10 cellular contexts compared by ENCODE assay signal in the genomic region with DNA sequence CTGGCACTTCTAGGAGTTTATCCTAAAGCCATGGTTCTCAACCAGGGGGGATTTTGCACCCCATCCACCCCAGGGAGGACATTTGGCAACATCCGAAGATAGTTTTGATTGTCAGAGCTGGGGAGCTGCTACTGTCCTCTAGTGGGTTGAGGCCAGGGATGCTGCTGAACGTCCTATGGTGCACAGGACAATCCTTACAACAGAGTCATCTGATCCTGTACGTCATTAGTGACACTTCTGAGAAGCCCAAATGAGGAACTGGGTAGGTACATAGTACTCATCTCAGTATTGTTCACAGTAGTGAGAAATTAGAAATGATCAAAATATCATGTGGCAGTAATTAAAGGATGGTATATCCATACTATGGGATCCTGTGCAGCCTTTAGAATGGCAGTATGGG.
DNase-seq lines count a peak whose midpoint lies in the region; ATAC-seq, FAIRE-seq and TF ChIP-seq lines count a peak whose summit lies in the region.
"Had no signal": no experiment of that assay in that cellular context is flagged by ENCODE, and none has a peak within 500 bp of the region (broad histone marks: within the 10 kb centered on the region; RNA-seq: fewer than 3 reads in every experiment).

No MANE protein-coding gene starts in this region.

- no peaks in the 10 kb centered on the region for H3K36me3 ChIP-seq in mucosa of descending colon (ENCODE audit: low read depth)
- H3K36me3 ChIP-seq: vagina had no signal

- intact Hi-C loops in mucosa of descending colon (cut with DNase I, micrococcal nuclease), result no loop called here

- H3K4me3 ChIP-seq in mucosa of descending colon, result no peak overlapping the region
- H3K4me3 ChIP-seq: vagina had no signal

- H3K4me1 ChIP-seq in mucosa of descending colon (ENCODE audit: low read depth), result no peaks in the 10 kb centered on the region

- ATAC-seq in GM18519 (IDR thresholded peaks at IDR 0.05; ENCODE audit: low FRiP score, unreplicated experiment) (peak; percentile 95), GM21529 (IDR thresholded peaks at IDR 0.05; ENCODE audit: unreplicated experiment) (peak; percentile 91), HG03442 (IDR thresholded peaks at IDR 0.05; ENCODE audit: unreplicated experiment) (peak; percentile 94), mucosa of descending colon (peak; percentile 71)

- H3K9me3 ChIP-seq in mucosa of descending colon, result no peaks in the 10 kb centered on the region
- H3K9me3 ChIP-seq: vagina had no signal

- DNase-seq in mucosa of descending colon, result no peak
- DNase-seq in frontal cortex (ENCODE audit: low spot score in 2 of 2), result no peak
- no peak for DNase-seq in NCI-H2081 (lab: John Stamatoyannopoulos, UW)
- no peak for DNase-seq in amygdala (lab: John Stamatoyannopoulos, UW)
- no peak for DNase-seq in glomerular visceral epithelial cell (ENCODE audit: extremely low spot score)
- DNase-seq: NCI-H187 had no signal

- TF ChIP-seq CTCF in mucosa of descending colon (IDR thresholded peaks at IDR 0.05), result no peak

- FAIRE-seq in frontal cortex (lab: Jason Lieb, UNC), result no peak
